19 cellular contexts compared by ENCODE assay signal in genomic region chr1:231318015-231318355, GRCh38. TPM values are rescaled to one million over a fixed set of nuclear protein-coding genes. Genes with fewer than 3 reads are reported as not detected.
DNase-seq lines count a peak whose midpoint lies in the region; ATAC-seq, FAIRE-seq and TF ChIP-seq lines count a peak whose summit lies in the region.
"Had no signal": no experiment of that assay in that cellular context is flagged by ENCODE, and none has a peak within 500 bp of the region (broad histone marks: within the 10 kb centered on the region; RNA-seq: fewer than 3 reads in every experiment).

No MANE protein-coding gene starts in this region.

- in situ Hi-C loops in K562 (cut with MboI): no loop called here

- H3K4me3 Mint-ChIP-seq in H9: no peak overlapping the region; a peak in 1 of 5 replicates
- no peak overlapping the region for H3K4me3 Mint-ChIP-seq in type B pancreatic cell
- H3K4me3 Mint-ChIP-seq: CD4-positive, CD25-positive, alpha-beta regulatory T cell; CD8-positive, alpha-beta memory T cell had no signal

- H3K36me3 ChIP-seq in K562 (ENCODE audit: control insufficient read depth, insufficient read depth, low read length) (no peaks in the 10 kb centered on the region), mucosa of descending colon (ENCODE audit: low read depth) (no peaks in the 10 kb centered on the region)
- H3K36me3 ChIP-seq: BE2C had no signal

- no peaks in the 10 kb centered on the region for H3K23me2 ChIP-seq in H9 (ENCODE audit: insufficient read length, low read depth, low read length, poor library complexity, severe bottlenecking)

- H3K9me3 Mint-ChIP-seq in H9 (no peaks in the 10 kb centered on the region), type B pancreatic cell (no peaks in the 10 kb centered on the region)
- H3K9me3 Mint-ChIP-seq: CD8-positive, alpha-beta memory T cell had no signal

- H2AFZ ChIP-seq in H9 (ENCODE audit: low read length) (no peak overlapping the region), K562 (ENCODE audit: low read depth, low read length) (no peak overlapping the region)

- no peak overlapping the region for H2BK120ac ChIP-seq in H9 (ENCODE audit: low read depth, low read length, poor library complexity, severe bottlenecking)

- no peaks in the 10 kb centered on the region for H3K27me3 ChIP-seq in H9 (ENCODE audit: insufficient read depth, low read length)
- no peaks in the 10 kb centered on the region; a peak in 1 of 5 replicates for H3K27me3 ChIP-seq in K562 (ENCODE audit: control insufficient read depth in 2 of 2, insufficient read depth in 2 of 2, low read length in 2 of 2)
- H3K27me3 ChIP-seq: BE2C had no signal

- H3K4ac ChIP-seq in H9 (ENCODE audit: low read depth, low read length): no peak overlapping the region

- no peak for TF ChIP-seq EP300 in K562 (IDR thresholded peaks at IDR 0.05; ENCODE audit: low read length)

- BruUV-seq in K562 (replicated peaks; lab: Mats Ljungman, UMichigan): no TSS peak

- H2AK5ac ChIP-seq in H9 (ENCODE audit: insufficient read length, low read length): no peak overlapping the region

- no peaks in the 10 kb centered on the region for H3K4me1 Mint-ChIP-seq in H9
- no peaks in the 10 kb centered on the region for H3K4me1 Mint-ChIP-seq in type B pancreatic cell (ENCODE audit: unreplicated experiment)

- no peak overlapping the region for H2BK12ac ChIP-seq in H9 (ENCODE audit: insufficient read length, low read depth, low read length)

- H4K20me1 ChIP-seq in H9 (ENCODE audit: control insufficient read depth, insufficient read depth, insufficient read length): no peaks in the 10 kb centered on the region
- no peaks in the 10 kb centered on the region for H4K20me1 ChIP-seq in K562 (replicated peaks; ENCODE audit: control insufficient read depth, insufficient read depth, low read length)

- H3K4me2 ChIP-seq in H9 (ENCODE audit: insufficient read depth, insufficient read length, low read length) (no peak overlapping the region), K562 (ENCODE audit: insufficient read depth, low read length) (no peak overlapping the region)

- no peak overlapping the region for H3K14ac ChIP-seq in H9 (ENCODE audit: insufficient read depth, low read length)

- no peak for FAIRE-seq in K562 (lab: Jason Lieb, UNC)
- FAIRE-seq: GM12878, GM19239 had no signal

- no peak overlapping the region for H3K18ac ChIP-seq in H9 (ENCODE audit: insufficient read length, low read depth, low read length)

- no peak overlapping the region for H2BK15ac ChIP-seq in H9 (ENCODE audit: low read depth, low read length)

- intact Hi-C loops in K562 (cut with micrococcal nuclease) (no loop called here), mucosa of descending colon (cut with DNase I, micrococcal nuclease) (no loop called here)

- TF ChIP-seq CTCF in H9 (conservative IDR thresholded peaks at IDR 0.05): no peak
- TF ChIP-seq CTCF in K562 (IDR thresholded peaks at IDR 0.05 in 2 of 3, conservative IDR thresholded peaks at IDR 0.05 in 1 of 3; ENCODE audit: insufficient read depth in 2 of 3, low read depth in 1 of 3, low read length in 3 of 3): no peak
- TF ChIP-seq CTCF in type B pancreatic cell (conservative IDR thresholded peaks at IDR 0.05): no peak
- TF ChIP-seq CTCF in mucosa of descending colon (IDR thresholded peaks at IDR 0.05): no peak

- no peak overlapping the region for H2BK5ac ChIP-seq in H9 (ENCODE audit: insufficient read length, low read length)

- H4K5ac ChIP-seq in H9 (ENCODE audit: insufficient read length, low read depth, low read length): no peak overlapping the region

- CTCF ChIA-PET in K562 (lab: Yijun Ruan, JAX; ENCODE audit: low intra/inter-chr PET ratio): no interaction called here

- H3K36me3 Mint-ChIP-seq in H9 (ENCODE audit: insufficient read depth in 1 of 3, low read depth in 3 of 3): no peaks in the 10 kb centered on the region
- no peaks in the 10 kb centered on the region for H3K36me3 Mint-ChIP-seq in type B pancreatic cell
- H3K36me3 Mint-ChIP-seq: CD4-positive, CD25-positive, alpha-beta regulatory T cell; CD8-positive, alpha-beta memory T cell had no signal

- H3K56ac ChIP-seq in H9 (ENCODE audit: insufficient read length, low read depth, low read length): no peak overlapping the region

- TF ChIP-seq POLR2A in K562 (conservative IDR thresholded peaks at IDR 0.05): no peak

- H3K4me1 ChIP-seq in H9 (ENCODE audit: insufficient read depth, low read length) (no peaks in the 10 kb centered on the region), K562 (replicated peaks in 1 of 2; ENCODE audit: control insufficient read depth in 2 of 2, insufficient read depth in 2 of 2, low read length in 2 of 2) (no peaks in the 10 kb centered on the region; a peak in 1 of 5 replicates), mucosa of descending colon (ENCODE audit: low read depth) (no peaks in the 10 kb centered on the region)
- H3K4me1 ChIP-seq: BE2C had no signal

- H3K27me3 Mint-ChIP-seq in H9 (ENCODE audit: low read depth) (peaks cover 9% of the 10 kb centered on the region), type B pancreatic cell (no peaks in the 10 kb centered on the region)
- H3K27me3 Mint-ChIP-seq: CD4-positive, CD25-positive, alpha-beta regulatory T cell had no signal

- H3K9ac ChIP-seq in H9 (ENCODE audit: extremely low read depth, insufficient read length, low read length) (no peak overlapping the region), K562 (ENCODE audit: insufficient read depth in 1 of 2, low read depth in 2 of 2, low read length in 2 of 2) (no peak overlapping the region)

- TF ChIP-seq RAD21 in K562 (CRISPR knock-in tag; conservative IDR thresholded peaks at IDR 0.05 in 1 of 2, IDR thresholded peaks at IDR 0.05 in 1 of 2): no peak

- DNase-seq in H9 (peak; percentile 17), K562 (ENCODE audit: extremely low read depth in 1 of 4, low spot score in 3 of 4) (no peak), islet precursor cell (peak; percentile 34), type B pancreatic cell (ENCODE audit: extremely low spot score, unreplicated experiment) (peak; percentile 31), kidney glomerular epithelial cell (lab: John Stamatoyannopoulos, UW) (no peak), mucosa of descending colon (no peak)
- DNase-seq: ACHN; BE2C; C1 segment of cervical spinal cord; CD4-positive, CD25-positive, alpha-beta regulatory T cell; CD8-positive, alpha-beta memory T cell; COR-L47; DMS 273 treated with DMSO at 0.1 percent for 48 hours; DMS53; DND-41; EL; HCEC 1CT had no signal

- WGBS in H9 (ENCODE audit: extremely low coverage, insufficient read length, low lambda C conversion rate): no CpG with 5 or more reads among the region's 15 CpGs
- 74% methylated on average over 15 of the region's 15 CpGs for WGBS in K562 (ENCODE audit: insufficient coverage, low coverage, missing lambda C conversion rate)

- no peaks in the 10 kb centered on the region for H3K79me2 ChIP-seq in H9 (ENCODE audit: insufficient read depth, low read length)
- H3K79me2 ChIP-seq in K562 (ENCODE audit: control insufficient read depth, insufficient read depth, low read length): no peaks in the 10 kb centered on the region

- H3T11ph ChIP-seq in H9 (ENCODE audit: low read length): no peak overlapping the region

- no peak overlapping the region for H4K91ac ChIP-seq in H9 (ENCODE audit: insufficient read length, low read depth, low read length)

- H4K8ac ChIP-seq in H9 (replicated peaks; ENCODE audit: insufficient read length, low read depth, low read length): no peak overlapping the region

- H3K9me1 ChIP-seq in K562 (ENCODE audit: control insufficient read depth, insufficient read depth, low read length): no peaks in the 10 kb centered on the region

- no peak overlapping the region for H3K4me3 ChIP-seq in K562
- H3K4me3 ChIP-seq in mucosa of descending colon: no peak overlapping the region
- H3K4me3 ChIP-seq: GM12878 had no signal

- no peak overlapping the region for H2BK20ac ChIP-seq in H9 (ENCODE audit: low read depth, low read length, poor library complexity, severe bottlenecking)

- no peak overlapping the region for H3K23ac ChIP-seq in H9 (ENCODE audit: insufficient read length, low read depth, low read length)

- H3K27ac ChIP-seq in H9 (ENCODE audit: insufficient read length, low read depth, low read length) (no peak overlapping the region), K562 (ENCODE audit: extremely low read depth, low read depth, low read length) (no peak overlapping the region)

- H3K9me3 ChIP-seq in H9 (ENCODE audit: control insufficient read depth, low read depth, low read length): no peaks in the 10 kb centered on the region
- H3K9me3 ChIP-seq in K562 (replicated peaks; ENCODE audit: control insufficient read depth, insufficient read depth, low read depth, low read length): no peaks in the 10 kb centered on the region
- no peaks in the 10 kb centered on the region for H3K9me3 ChIP-seq in mucosa of descending colon
- H3K9me3 ChIP-seq: BE2C had no signal

- POLR2A ChIA-PET in K562 (lab: Yijun Ruan, JAX): interaction anchor here (1.5 kb wide), 1 partner anchor 16 kb away, joined by 5 read pairs; no protein-coding TSS in a partner anchor

- H3K79me1 ChIP-seq in H9 (ENCODE audit: insufficient read depth, low read depth, low read length, poor library complexity, severe bottlenecking): no peaks in the 10 kb centered on the region

- ATAC-seq in K562 (no peak), mucosa of descending colon (no peak)
- ATAC-seq: GM12878 had no signal

- H3K27ac Mint-ChIP-seq in H9 (no peak overlapping the region), type B pancreatic cell (no peak overlapping the region)
- H3K27ac Mint-ChIP-seq: CD4-positive, CD25-positive, alpha-beta regulatory T cell; CD8-positive, alpha-beta memory T cell had no signal

RNA-seq across cellular contexts. Expression of gene EXOC8, which starts 19.7 kb away (rescaled TPM):
- 10.5 and 10.8 TPM in 2 replicates for total RNA-seq in H9 (2021)
- 11.3 and 16.8 TPM in 2 replicates for total RNA-seq in K562 (2011; cell fraction: chromatin; rRNA removed; ENCODE audit: low replicate concordance)
- 8.8 and 9.3 TPM in 2 replicates for total RNA-seq in K562 (2011; cell fraction: nucleolus; rRNA removed)
- 10.6 and 12.0 TPM in 2 replicates for total RNA-seq in K562 (2011; cell fraction: nucleoplasm; rRNA removed)
- 6.9 and 7.1 TPM in 2 replicates for total RNA-seq in K562 (2014; rRNA removed)
- 12.7 and 13.2 TPM in 2 replicates for total RNA-seq in K562 (2014; rRNA removed; fragmentation: Illumina TruSeq; extraction: Trizol)
- total RNA-seq in K562 (2015; rRNA removed; fragmentation: Illumina TruSeq; extraction: Trizol): 12.8 and 13.2 TPM in 2 replicates
- 12.1 and 13.6 TPM in 2 replicates for total RNA-seq in K562 (2021)
- 5.3 and 5.9 TPM in 2 replicates for polyA plus RNA-seq in K562 (2011; rRNA removed)
- 2.3 and 3.5 TPM in 2 replicates for polyA plus RNA-seq in K562 (2011; cell fraction: cytosol; rRNA removed)
- polyA plus RNA-seq in K562 (2011; cell fraction: nucleus; rRNA removed): 6.2 and 6.5 TPM in 2 replicates
- polyA plus RNA-seq in K562 (2012): 5.0 and 5.2 TPM in 2 replicates
- 7.1 and 7.7 TPM in 2 replicates for polyA plus RNA-seq in K562 (2014; fragmentation: Illumina TruSeq; extraction: Trizol)
- polyA plus RNA-seq in K562 (2014; fragmentation: Nextera tagmentation; extraction: Ambion mirVana): 1 to 10 TPM; 2.1 to 4.2 TPM
- 5.7 and 7.2 TPM in 2 replicates for polyA plus RNA-seq in K562 (2014; rRNA removed)
- polyA minus RNA-seq in K562 (2011; rRNA and poly(A)+ RNA removed): 13.4 and 14.7 TPM in 2 replicates
- polyA minus RNA-seq in K562 (2011; cell fraction: cytosol; rRNA and poly(A)+ RNA removed): 7.4 and 7.5 TPM in 2 replicates
- 5.3 and 10.2 TPM in 2 replicates for polyA minus RNA-seq in K562 (2011; cell fraction: nucleus; rRNA and poly(A)+ RNA removed)
- 13.1 and 19.2 TPM in 2 replicates for total RNA-seq in type B pancreatic cell (ENCODE audit: low replicate concordance)
- 10 to 100 TPM; 14.5 to 18.4 (median 14.5) TPM for total RNA-seq in mucosa of descending colon

RNA-seq across cellular contexts. Expression of gene SPRTN, which starts 20.1 kb away (rescaled TPM):
- total RNA-seq in H9 (2021): 14.8 and 15.3 TPM in 2 replicates
- 42.1 and 69.3 TPM in 2 replicates for total RNA-seq in K562 (2011; cell fraction: chromatin; rRNA removed; ENCODE audit: low replicate concordance)
- 30.9 and 32.4 TPM in 2 replicates for total RNA-seq in K562 (2011; cell fraction: nucleolus; rRNA removed)
- total RNA-seq in K562 (2011; cell fraction: nucleoplasm; rRNA removed): 37.6 and 46.4 TPM in 2 replicates
- 28.6 and 32.5 TPM in 2 replicates for total RNA-seq in K562 (2014; rRNA removed)
- total RNA-seq in K562 (2014; rRNA removed; fragmentation: Illumina TruSeq; extraction: Trizol): 21.7 and 23.8 TPM in 2 replicates
- 28.2 and 31.7 TPM in 2 replicates for total RNA-seq in K562 (2015; rRNA removed; fragmentation: Illumina TruSeq; extraction: Trizol)
- 21.2 and 23.3 TPM in 2 replicates for total RNA-seq in K562 (2021)
- 11.0 and 16.9 TPM in 2 replicates for polyA plus RNA-seq in K562 (2011; rRNA removed)
- 12.1 and 12.4 TPM in 2 replicates for polyA plus RNA-seq in K562 (2011; cell fraction: cytosol; rRNA removed)
- 16.3 and 17.6 TPM in 2 replicates for polyA plus RNA-seq in K562 (2011; cell fraction: nucleus; rRNA removed)
- polyA plus RNA-seq in K562 (2012): 8.8 and 11.4 TPM in 2 replicates
- 17.2 and 22.4 TPM in 2 replicates for polyA plus RNA-seq in K562 (2014; fragmentation: Illumina TruSeq; extraction: Trizol)
- polyA plus RNA-seq in K562 (2014; fragmentation: Nextera tagmentation; extraction: Ambion mirVana): 10 to 100 TPM in 1 of 2 experiments, 1 to 10 TPM in 1; 8.1 to 10.1 TPM
- polyA plus RNA-seq in K562 (2014; rRNA removed): 20.0 and 21.7 TPM in 2 replicates
- 31.0 and 32.1 TPM in 2 replicates for polyA minus RNA-seq in K562 (2011; rRNA and poly(A)+ RNA removed)
- polyA minus RNA-seq in K562 (2011; cell fraction: cytosol; rRNA and poly(A)+ RNA removed): 16.0 and 19.6 TPM in 2 replicates
- polyA minus RNA-seq in K562 (2011; cell fraction: nucleus; rRNA and poly(A)+ RNA removed): 21.9 and 37.9 TPM in 2 replicates
- 12.3 and 14.5 TPM in 2 replicates for total RNA-seq in type B pancreatic cell (ENCODE audit: low replicate concordance)
- total RNA-seq in mucosa of descending colon: 10 to 100 TPM; 10.7 to 13.1 (median 11.5) TPM

Comparison
In these comparisons a context has a peak if more than half of its experiments do, and no peak if none do; other contexts are left out.
1. DNase-seq: peak in H9 (single experiment), islet precursor cell (single experiment) and type B pancreatic cell (single experiment); none in K562 (0 of 4), kidney glomerular epithelial cell (single experiment) and mucosa of descending colon (0 of 3).